ENCODE assay signal across 19 cellular contexts in the genomic region with DNA sequence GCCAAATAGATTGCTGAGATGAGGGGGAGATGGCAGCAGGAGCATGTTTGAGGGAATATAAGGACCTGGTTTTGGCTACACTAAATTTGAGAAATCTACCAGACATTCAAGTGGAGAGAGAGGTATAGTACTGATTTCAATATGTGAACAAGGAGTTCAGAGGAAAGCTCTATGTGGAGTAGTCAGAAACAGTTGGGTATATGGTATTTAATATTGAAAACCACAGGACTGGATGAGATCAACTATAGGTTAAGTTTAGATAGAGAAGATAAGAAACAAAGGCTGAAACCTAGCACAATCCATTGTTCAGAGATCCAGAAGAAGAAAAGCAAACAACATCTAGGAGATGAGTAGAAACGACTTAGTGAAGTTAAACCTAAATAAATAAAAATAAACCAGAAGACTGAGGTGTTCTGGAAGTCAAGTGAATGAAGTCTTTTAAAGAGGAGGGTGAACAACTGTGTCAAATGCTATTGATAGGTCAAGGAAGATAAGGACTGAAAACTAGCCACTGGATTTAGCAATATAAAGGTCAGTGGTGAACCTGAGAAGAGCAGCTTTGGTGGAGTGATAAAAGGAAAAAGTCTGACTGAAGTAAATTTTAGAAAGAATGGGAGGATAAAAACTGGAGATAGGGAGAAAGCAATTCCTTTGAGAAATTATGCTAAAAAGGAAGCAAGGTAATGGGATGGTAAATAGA.
"Had no signal": no experiment of that assay in that cellular context is flagged by ENCODE, and none has a peak within 500 bp of the region (broad histone marks: within the 10 kb centered on the region; RNA-seq: fewer than 3 reads in every experiment).

No MANE protein-coding gene starts in this region.

- H3K4me3 Mint-ChIP-seq: activated naive CD8-positive, alpha-beta T cell treated with anti-CD3 and anti-CD28 coated beads, Interleukin-2, amount 10 ng/mL, durations not matched to agents 7 days and 5 days; natural killer cell had no signal

- ATAC-seq: heart right ventricle, left cardiac atrium, natural killer cell, SK-N-SH treated with all-trans-retinoic acid at 6 μM for 48 hours had no signal

- DNase-seq: activated CD4-positive, alpha-beta T cell treated with anti-CD3 and anti-CD28 coated beads for 1 hour; activated gamma-delta T cell treated with Interleukin-2 at 50 U/mL for 16 hours; activated naive CD8-positive, alpha-beta T cell treated with anti-CD3 and anti-CD28 coated beads, Interleukin-2, amount 10 ng/mL, durations not matched to agents 7 days and 5 days; activated T-cell treated with anti-CD3 and anti-CD28 coated beads, Interleukin-2, amount 50 U/mL, for 48 hours; amygdala; heart right ventricle; islet precursor cell; left cardiac atrium; midbrain; natural killer cell; retina; stimulated activated CD4-positive, alpha-beta T cell treated with anti-CD3 and anti-CD28 coated beads, Interleukin-2, amount 100 ng/mL, for 48 hours; stimulated activated CD8-positive, alpha-beta memory T cell treated with anti-CD3 and anti-CD28 coated beads, Interleukin-4, amount 100 ng/mL, for 48 hours; stimulated activated naive CD4-positive, alpha-beta T cell treated with Interleukin-2 at 50 U/mL for 16 hours; tibial artery had no signal

- H3K27ac Mint-ChIP-seq: activated naive CD8-positive, alpha-beta T cell treated with anti-CD3 and anti-CD28 coated beads, Interleukin-2, amount 10 ng/mL, durations not matched to agents 7 days and 5 days; natural killer cell; progenitor cell of endocrine pancreas had no signal

- H3K36me3 ChIP-seq: heart right ventricle had no signal

- H3K4me1 ChIP-seq: heart right ventricle, tibial artery had no signal

- FAIRE-seq: endometrium, TTC549 had no signal

- H3K27me3 Mint-ChIP-seq: activated naive CD8-positive, alpha-beta T cell treated with anti-CD3 and anti-CD28 coated beads, Interleukin-2, amount 10 ng/mL, durations not matched to agents 7 days and 5 days; progenitor cell of endocrine pancreas had no signal

- H3K36me3 Mint-ChIP-seq: natural killer cell had no signal

- H3K27me3 ChIP-seq: heart right ventricle, tibial artery had no signal

- H3K27ac ChIP-seq: heart right ventricle, tibial artery had no signal

- H3K4me1 Mint-ChIP-seq: natural killer cell had no signal

- H3K9me3 Mint-ChIP-seq: natural killer cell had no signal

- H3K4me3 ChIP-seq: heart right ventricle, tibial artery had no signal
